1 cellular context compared by ENCODE assay signal in the genomic region with DNA sequence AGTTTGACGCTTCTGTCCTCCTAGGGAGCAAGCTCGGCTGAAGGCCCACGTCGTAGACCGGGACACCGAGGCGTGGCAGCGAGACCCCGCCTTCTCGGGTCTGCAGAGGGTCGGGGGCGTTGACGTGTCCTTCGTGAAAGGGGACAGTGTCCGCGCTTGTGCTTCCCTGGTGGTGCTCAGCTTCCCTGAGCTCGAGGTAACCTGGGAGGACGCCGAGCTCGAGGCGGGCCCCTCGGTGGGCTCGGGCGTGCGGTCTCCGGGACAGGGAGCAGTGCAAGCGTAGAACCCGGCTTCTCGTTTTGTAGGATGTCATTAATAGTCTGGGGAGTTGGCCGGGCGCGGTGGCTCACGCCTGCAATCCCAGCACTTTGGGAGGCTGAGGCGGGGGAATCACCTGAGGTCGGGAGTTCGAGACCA.
TF ChIP-seq lines count a peak whose summit lies in the region.

No MANE protein-coding gene starts in this region.

TF ChIP-seq in IMR-90, 13 proteins besides CTCF, POLR2A, EP300 and RAD21:
- TF ChIP-seq SMC3 (IDR thresholded peaks at IDR 0.05; ENCODE audit: low read depth, low read length) (no peak), FOS (IDR thresholded peaks at IDR 0.05; ENCODE audit: low read depth, low read length) (no peak), CHD1 (IDR thresholded peaks at IDR 0.05; ENCODE audit: low read depth, low read length) (no peak), MXI1 (IDR thresholded peaks at IDR 0.05; ENCODE audit: borderline replicate concordance, low read depth, low read length) (no peak; the same call in 1 of the 2 replicates), BHLHE40 (IDR thresholded peaks at IDR 0.05; ENCODE audit: low read depth, low read length) (no peak), RFX5 (IDR thresholded peaks at IDR 0.05; ENCODE audit: low read depth, low read length) (no peak)
- TF ChIP-seq, protein P1, sequence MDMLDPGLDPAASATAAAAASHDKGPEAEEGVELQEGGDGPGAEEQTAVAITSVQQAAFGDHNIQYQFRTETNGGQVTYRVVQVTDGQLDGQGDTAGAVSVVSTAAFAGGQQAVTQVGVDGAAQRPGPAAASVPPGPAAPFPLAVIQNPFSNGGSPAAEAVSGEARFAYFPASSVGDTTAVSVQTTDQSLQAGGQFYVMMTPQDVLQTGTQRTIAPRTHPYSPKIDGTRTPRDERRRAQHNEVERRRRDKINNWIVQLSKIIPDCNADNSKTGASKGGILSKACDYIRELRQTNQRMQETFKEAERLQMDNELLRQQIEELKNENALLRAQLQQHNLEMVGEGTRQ (IDR thresholded peaks at IDR 0.05; ENCODE audit: low read depth, low read length): no peak
